In genomic region chr11:75449776-75450175, GRCh38 we compare ENCODE assay signal across 1 cellular context.
TF ChIP-seq lines count a peak whose summit lies in the region.

No MANE protein-coding gene starts in this region.

TF ChIP-seq in H1, 55 proteins besides CTCF, POLR2A, EP300 and RAD21 (continued from another document):
- no peak for TF ChIP-seq ATF2 (IDR thresholded peaks at IDR 0.05; ENCODE audit: low read length)
- no peak for TF ChIP-seq SRF (IDR thresholded peaks at IDR 0.05; ENCODE audit: low read depth, low read length)
